Comparison of ENCODE assay signal across 8 cellular contexts in genomic region chr19:35154535-35155406, GRCh38. TPM values are rescaled to one million over a fixed set of nuclear protein-coding genes. Genes with fewer than 3 reads are reported as not detected.
DNase-seq lines count a peak whose midpoint lies in the region; ATAC-seq and TF ChIP-seq lines count a peak whose summit lies in the region.

A gene with protein sequence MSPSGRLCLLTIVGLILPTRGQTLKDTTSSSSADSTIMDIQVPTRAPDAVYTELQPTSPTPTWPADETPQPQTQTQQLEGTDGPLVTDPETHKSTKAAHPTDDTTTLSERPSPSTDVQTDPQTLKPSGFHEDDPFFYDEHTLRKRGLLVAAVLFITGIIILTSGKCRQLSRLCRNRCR (plus strand): TSS chr19:35154735. CDS start chr19:35155551, 816 bp downstream.

- 1% methylated on average over 45 to 49 of the region's 49 CpGs for WGBS in lung, 2 donors

- H3K27ac Mint-ChIP-seq in activated CD4-positive, alpha-beta T cell treated with anti-CD3 and anti-CD28 coated beads, Interleukin-2, amount 10 ng/mL, durations not matched to agents 24 days and 14 days: peak within 1 kb of the TSS; percentile 100

- H3K36me3 ChIP-seq in lung (ENCODE audit: control insufficient read depth in 2 of 2, insufficient read depth in 2 of 2, low read length in 2 of 2): peaks cover 6 to 17% of the 10 kb centered on the region in 2 donors

- intact Hi-C loops in activated CD4-positive, alpha-beta T cell treated with anti-CD3 and anti-CD28 coated beads, Interleukin-2, amount 10 ng/mL, durations not matched to agents 24 days and 14 days (cut with micrococcal nuclease): loop anchor here (1.0 to 2.0 kb wide), 2 partner anchors 13 to 114 kb away; partner anchors contain the start of gene USF2

- peaks cover 48% of the 10 kb centered on the region for H3K36me3 Mint-ChIP-seq in activated CD4-positive, alpha-beta T cell treated with anti-CD3 and anti-CD28 coated beads, Interleukin-2, amount 10 ng/mL, durations not matched to agents 24 days and 14 days (ENCODE audit: low read depth)

- H3K27me3 Mint-ChIP-seq in activated CD4-positive, alpha-beta T cell treated with anti-CD3 and anti-CD28 coated beads, Interleukin-2, amount 10 ng/mL, durations not matched to agents 24 days and 14 days: peaks cover 4% of the 10 kb centered on the region

- peaks cover 45% of the 10 kb centered on the region for H3K4me1 Mint-ChIP-seq in activated CD4-positive, alpha-beta T cell treated with anti-CD3 and anti-CD28 coated beads, Interleukin-2, amount 10 ng/mL, durations not matched to agents 24 days and 14 days

- H3K4me1 ChIP-seq in lung (ENCODE audit: control insufficient read depth in 2 of 2, insufficient read depth in 2 of 2, low read length in 2 of 2): peaks cover 0 to 15% of the 10 kb centered on the region in 2 donors

- peak within 1 kb of the TSS; percentile 88 for H3K4me3 ChIP-seq in lung

- peak within 1 kb of the TSS; percentile 51 to 97 for H3K27ac ChIP-seq in lung (ENCODE audit: low read depth in 1 of 2, low read length in 1 of 2)

- H3K4me3 Mint-ChIP-seq in activated CD4-positive, alpha-beta T cell treated with anti-CD3 and anti-CD28 coated beads, Interleukin-2, amount 10 ng/mL, durations not matched to agents 24 days and 14 days: peak within 1 kb of the TSS; percentile 100

- TF ChIP-seq CTCF in lung (IDR thresholded peaks at IDR 0.05; ENCODE audit: control extremely low read depth, extremely low read depth): no peak

- DNase-seq in NCI-H1105 treated with DMSO at 0.1 percent for 48 hours (lab: John Stamatoyannopoulos, UW) (peak; percentile 17), dermis microvascular lymphatic vessel endothelial cell (ENCODE audit: low read depth in 2 of 2) (peak; percentile 22 to 77), lung (ENCODE audit: low spot score) (peak; percentile 63)
- DNase-seq in activated CD4-positive, alpha-beta T cell treated with anti-CD3 and anti-CD28 coated beads, Interleukin-2, amount 10 ng/mL, durations not matched to agents 24 days and 14 days: peak; percentile 90
- DNase-seq in stimulated activated CD8-positive, alpha-beta memory T cell treated with anti-CD3 and anti-CD28 coated beads, Interleukin-12 subunit alpha, Interleukin-12 subunit beta, amount 100 ng/mL, for 4 hours (ENCODE audit: low read depth): peak; percentile 67

- H3K9me3 ChIP-seq in lung (ENCODE audit: control insufficient read depth in 2 of 2, insufficient read depth in 1 of 2, low read length in 1 of 2): no peaks in the 10 kb centered on the region

- ATAC-seq in GM18867 (IDR thresholded peaks at IDR 0.05; ENCODE audit: unreplicated experiment) (peak; percentile 40), lung (ENCODE audit: insufficient read depth, low FRiP score) (peak; percentile 82), HG02973 (IDR thresholded peaks at IDR 0.05; ENCODE audit: unreplicated experiment) (no peak), HG03521 (IDR thresholded peaks at IDR 0.05; ENCODE audit: unreplicated experiment) (no peak)

- H3K9me3 Mint-ChIP-seq in activated CD4-positive, alpha-beta T cell treated with anti-CD3 and anti-CD28 coated beads, Interleukin-2, amount 10 ng/mL, durations not matched to agents 24 days and 14 days: no peaks in the 10 kb centered on the region

- no peaks in the 10 kb centered on the region for H3K27me3 ChIP-seq in lung (ENCODE audit: control insufficient read depth, insufficient read depth)

RNA-seq across cellular contexts. Expression of the gene that starts here (rescaled TPM):
- total RNA-seq in activated CD4-positive, alpha-beta T cell treated with anti-CD3 and anti-CD28 coated beads, Interleukin-2, amount 10 ng/mL, durations not matched to agents 24 days and 14 days: 273 and 286 TPM in 2 replicates
- total RNA-seq in dermis microvascular lymphatic vessel endothelial cell: 17.1 and 22.4 TPM in 2 replicates
- total RNA-seq in lung: 100 to 1,000 TPM in 1 of 2 donors, 1 to 10 TPM in 1; 9.9 to 124 TPM
- 100 to 1,000 TPM; 152 to 203 TPM for polyA plus RNA-seq in lung

Comparison
In these comparisons a context has a peak if more than half of its experiments do, and no peak if none do; other contexts are left out.
1. ATAC-seq: peak in GM18867 (single experiment) and lung (single experiment); none in HG02973 (single experiment) and HG03521 (single experiment).
2. DNase-seq: peak in every context shown above with its lines; median percentile 90 in activated CD4-positive, alpha-beta T cell treated with anti-CD3 and anti-CD28 coated beads, Interleukin-2, amount 10 ng/mL, durations not matched to agents 24 days and 14 days; 67 in stimulated activated CD8-positive, alpha-beta memory T cell treated with anti-CD3 and anti-CD28 coated beads, Interleukin-12 subunit alpha, Interleukin-12 subunit beta, amount 100 ng/mL, for 4 hours; 63 in lung; 50 in dermis microvascular lymphatic vessel endothelial cell; 17 in NCI-H1105 treated with DMSO at 0.1 percent for 48 hours.